Comparison of ENCODE assay signal across 8 cellular contexts in the genomic region with DNA sequence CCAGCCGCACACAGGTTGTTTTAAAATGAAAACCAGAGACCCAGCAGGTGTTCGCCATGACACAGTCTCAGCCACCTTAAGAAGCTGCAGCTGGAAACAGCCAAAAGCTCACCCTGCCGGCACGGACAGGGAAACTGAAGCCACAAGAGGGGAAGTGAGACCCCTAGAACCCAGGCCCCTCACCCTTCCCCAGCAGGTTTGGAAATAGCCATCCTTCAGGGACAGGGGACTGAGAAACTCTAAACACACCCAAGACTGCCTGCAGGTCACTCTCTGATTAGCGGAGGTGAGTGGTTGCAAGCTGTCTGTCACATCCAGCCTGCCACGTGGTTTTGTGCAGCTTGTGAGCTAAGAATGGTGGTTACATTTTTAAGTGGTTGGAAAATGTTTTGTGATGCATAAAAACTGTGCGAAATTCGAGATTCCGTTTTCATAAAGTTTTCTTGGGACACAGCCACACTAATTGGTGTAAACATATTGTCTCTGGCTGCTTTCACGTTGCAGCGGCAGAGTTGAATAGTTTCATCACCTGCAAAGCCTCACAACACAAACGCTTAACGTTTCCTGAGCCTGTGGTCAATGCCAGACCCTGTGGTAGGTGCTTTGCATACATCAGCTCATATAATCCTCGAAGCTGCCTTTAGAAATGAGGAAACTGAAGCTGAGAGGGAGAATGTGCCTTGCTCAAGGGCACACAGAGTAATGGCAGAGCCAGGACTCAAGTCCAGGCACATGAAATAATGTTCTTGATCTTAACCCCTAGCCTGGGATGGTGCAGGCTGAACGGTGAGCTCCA. TPM values are rescaled to one million over a fixed set of nuclear protein-coding genes. Genes with fewer than 3 reads are reported as not detected.
DNase-seq lines count a peak whose midpoint lies in the region; ATAC-seq and TF ChIP-seq lines count a peak whose summit lies in the region.

No MANE protein-coding gene starts in this region.

- TF ChIP-seq CTCF in OCI-LY1 (IDR thresholded peaks at IDR 0.05; ENCODE audit: low read length): no peak
- no peak for TF ChIP-seq CTCF in stomach (IDR thresholded peaks at IDR 0.05)

- peaks cover 8% of the 10 kb centered on the region; the same call in 1 of the 2 replicates for H3F3A ChIP-seq in OCI-LY1 (ENCODE audit: insufficient read depth, low read length)

- peak overlapping the region; percentile 94 to 100 (median 99) for H3K4me3 Mint-ChIP-seq in CD4-positive, alpha-beta memory T cell

- no peaks in the 10 kb centered on the region for H4K20me1 ChIP-seq in OCI-LY1 (ENCODE audit: insufficient read depth, low read length)

- no peaks in the 10 kb centered on the region for H3K27me3 ChIP-seq in CD4-positive, alpha-beta memory T cell (ENCODE audit: insufficient read depth, low read length)
- H3K27me3 ChIP-seq in OCI-LY1 (ENCODE audit: insufficient read depth, low read length) (no peaks in the 10 kb centered on the region), stomach (peaks cover 0 to 28% (median 7%) of the 10 kb centered on the region in 3 donors)

- H3K36me3 ChIP-seq in CD4-positive, alpha-beta memory T cell (ENCODE audit: insufficient read depth, low read length): peaks cover 5% of the 10 kb centered on the region
- peaks cover 7% of the 10 kb centered on the region; the same call in 1 of the 2 replicates for H3K36me3 ChIP-seq in OCI-LY1 (ENCODE audit: insufficient read depth, low read length)
- H3K36me3 ChIP-seq in stomach: no peaks in the 10 kb centered on the region

- peaks cover 30 to 67% (median 42%) of the 10 kb centered on the region in 4 donors for H3K4me1 Mint-ChIP-seq in CD4-positive, alpha-beta memory T cell

- TF ChIP-seq POLR2A in stomach (IDR thresholded peaks at IDR 0.05): no peak

- TF ChIP-seq EP300 in stomach (IDR thresholded peaks at IDR 0.05): no peak

- peak overlapping the region; percentile 99 to 100 (median 100) for H3K27ac Mint-ChIP-seq in CD4-positive, alpha-beta memory T cell

- H3K79me2 ChIP-seq in OCI-LY1 (ENCODE audit: insufficient read depth, low read length): no peaks in the 10 kb centered on the region

- peaks cover 0 to 4% (median 0%) of the 10 kb centered on the region in 8 donors for H3K9me3 Mint-ChIP-seq in CD4-positive, alpha-beta memory T cell

- peak overlapping the region; percentile 86 for H3K4me2 ChIP-seq in OCI-LY1 (ENCODE audit: low read length)

- ATAC-seq in GM19035 (IDR thresholded peaks at IDR 0.05; ENCODE audit: unreplicated experiment) (peak; percentile 53), HG03039 (IDR thresholded peaks at IDR 0.05; ENCODE audit: unreplicated experiment) (peak; percentile 40)

- H3K9me2 ChIP-seq in OCI-LY1 (ENCODE audit: low read depth, low read length): no peaks in the 10 kb centered on the region

- 34 to 53% (median 43%) methylated on average over 13 to 15 of the region's 15 CpGs for WGBS in stomach, 5 donors

- DNase-seq in CD4-positive, alpha-beta memory T cell: peak; percentile 56 to 82 (median 58)
- DNase-seq in dedifferentiated amniotic fluid mesenchymal stem cell (ENCODE audit: extremely low spot score): peak; percentile 26
- no peak for DNase-seq in stomach
- DNase-seq in NCI-H524 treated with DMSO at 0.1 percent for 48 hours (lab: John Stamatoyannopoulos, UW): no peak
- DNase-seq in NCI-H2029 treated with DMSO at 0.1 percent for 48 hours (lab: John Stamatoyannopoulos, UW): no peak

- peaks cover 48% of the 10 kb centered on the region for H3K4me1 ChIP-seq in CD4-positive, alpha-beta memory T cell (ENCODE audit: insufficient read depth, low read length)
- H3K4me1 ChIP-seq in OCI-LY1 (ENCODE audit: insufficient read depth, low read length, severe bottlenecking) (peaks cover 89% of the 10 kb centered on the region), stomach (peaks cover 0 to 51% (median 40%) of the 10 kb centered on the region in 4 donors)

- H3K4me3 ChIP-seq in CD4-positive, alpha-beta memory T cell (ENCODE audit: low read length in 2 of 2): peak overlapping the region; percentile 5 to 92
- H3K4me3 ChIP-seq in OCI-LY1 (ENCODE audit: low read depth, low read length, poor library complexity, severe bottlenecking): peak overlapping the region; percentile 86
- H3K4me3 ChIP-seq in stomach: peak overlapping the region in 1 of 4 donors; percentile 2

- no peak overlapping the region for H2AFZ ChIP-seq in OCI-LY1 (ENCODE audit: low read length)

- H3K9ac ChIP-seq in OCI-LY1 (ENCODE audit: low read length): peak overlapping the region; percentile 95

- CTCF ChIA-PET in CD4-positive, alpha-beta memory T cell (lab: Charles Lee; ENCODE audit: partially characterized antibody): interaction anchor here (0.9 to 17.5 kb wide), 11 partner anchors 9 to 168 kb away, joined by 4 to 463 read pairs (median 11); partner anchors contain the start of gene ISCU

- peaks cover 13 to 25% of the 10 kb centered on the region in 2 donors for H3K36me3 Mint-ChIP-seq in CD4-positive, alpha-beta memory T cell

- no peaks in the 10 kb centered on the region for H3K27me3 Mint-ChIP-seq in CD4-positive, alpha-beta memory T cell

- intact Hi-C loops in CD4-positive, alpha-beta memory T cell (cut with micrococcal nuclease): loop anchor here (10.0 kb wide), 1 partner anchor 459 kb away; the partner anchor contains the start of genes ALKBH2 and UNG
- intact Hi-C loops in stomach (cut with DNase I; ENCODE audit: low total_unique reads): no loop called here

- POLR2A ChIA-PET in CD4-positive, alpha-beta memory T cell (lab: Charles Lee; ENCODE audit: partially characterized antibody): interaction anchor here (0.6 to 11.1 kb wide), 14 partner anchors 9 to 842 kb away, joined by 3 to 310 read pairs (median 6); partner anchors contain the start of genes CORO1C, ISCU, KCTD10 and SART3

- no peaks in the 10 kb centered on the region for H3K9me3 ChIP-seq in CD4-positive, alpha-beta memory T cell (ENCODE audit: control insufficient read depth in 1 of 2, low read length in 2 of 2)
- no peaks in the 10 kb centered on the region for H3K9me3 ChIP-seq in OCI-LY1 (ENCODE audit: low read length)
- no peaks in the 10 kb centered on the region for H3K9me3 ChIP-seq in stomach

- peak overlapping the region; percentile 92 for H3K27ac ChIP-seq in CD4-positive, alpha-beta memory T cell (ENCODE audit: low read depth, low read length)
- H3K27ac ChIP-seq in OCI-LY1 (ENCODE audit: low read depth, low read length, poor library complexity, severe bottlenecking) (peak overlapping the region; percentile 100), stomach (peak overlapping the region; percentile 17 to 84 (median 75))

RNA-seq across cellular contexts. Expression of gene SELPLG, which starts 1.7 kb away (rescaled TPM):
- total RNA-seq in CD4-positive, alpha-beta memory T cell: 100 to 1,000 TPM; 175 to 176 TPM
- 100 to 1,000 TPM; 485 to 781 TPM for polyA plus RNA-seq in CD4-positive, alpha-beta memory T cell
- 1 to 10 TPM; 1.2 to 6.1 (median 2.4) TPM for total RNA-seq in stomach
- polyA plus RNA-seq in stomach: 1 to 10 TPM; 1.7 to 4.1 (median 3.5) TPM

RNA-seq across cellular contexts. Expression of gene TMEM119, which starts 37.5 kb away (rescaled TPM):
- under 1 TPM; 0.30 to 0.58 TPM for total RNA-seq in CD4-positive, alpha-beta memory T cell
- under 1 TPM in 1 of 2 donors, not detected in 1; 0.42 TPM for polyA plus RNA-seq in CD4-positive, alpha-beta memory T cell
- total RNA-seq in stomach: 10 to 100 TPM in 2 of 5 donors, under 1 TPM in 2, not detected in 1; 0.45 to 16.2 (median 6.0) TPM
- 10 to 100 TPM in 2 of 3 donors, 1 to 10 TPM in 1; 1.3 to 17.1 (median 14.8) TPM for polyA plus RNA-seq in stomach

Comparison
In these comparisons a context has a peak if more than half of its experiments do, and no peak if none do; other contexts are left out.
1. DNase-seq: peak in CD4-positive, alpha-beta memory T cell (5 of 5) and dedifferentiated amniotic fluid mesenchymal stem cell (single experiment); none in stomach (single experiment), NCI-H524 treated with DMSO at 0.1 percent for 48 hours (single experiment) and NCI-H2029 treated with DMSO at 0.1 percent for 48 hours (single experiment).
2. RNA of gene SELPLG, which starts 1.7 kb away (total RNA-seq): 175 to 176 TPM in CD4-positive, alpha-beta memory T cell; 1.2 to 6.1 TPM in stomach; every median in the first group is over 10 times any median in the second.
3. Peak in every context shown above with its lines, with median percentiles within 50 percentile points of each other: H3K27ac ChIP-seq.